In the genomic region with DNA sequence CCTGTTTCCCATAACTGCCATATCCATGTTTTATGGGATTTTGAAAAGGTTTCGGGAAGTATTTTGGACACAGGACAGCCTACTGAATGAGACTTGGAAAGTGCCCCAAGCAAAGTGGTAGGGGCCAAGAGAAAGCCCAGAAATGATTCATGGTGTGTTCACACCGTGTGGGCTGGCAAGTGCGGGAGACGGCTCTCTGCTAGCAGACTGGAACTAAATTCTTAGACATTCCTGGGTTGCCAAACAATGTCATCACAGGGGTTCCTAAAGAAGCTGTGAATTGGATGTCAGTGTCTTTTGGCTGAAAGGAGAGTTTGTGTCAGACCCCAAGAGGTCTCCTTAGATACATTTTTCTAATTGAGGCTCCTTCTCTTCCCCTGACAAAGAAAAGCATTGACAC, we compare ENCODE assay signal across 15 cellular contexts.
DNase-seq lines count a peak whose midpoint lies in the region; ATAC-seq and TF ChIP-seq lines count a peak whose summit lies in the region.
"Had no signal": no experiment of that assay in that cellular context is flagged by ENCODE, and none has a peak within 500 bp of the region (broad histone marks: within the 10 kb centered on the region; RNA-seq: fewer than 3 reads in every experiment).

No MANE protein-coding gene starts in this region.

- peaks cover 18% of the 10 kb centered on the region for H3K9me3 Mint-ChIP-seq in nephron progenitor cell

- H3K36me3 ChIP-seq in right atrium auricular region = no peaks in the 10 kb centered on the region
- H3K36me3 ChIP-seq in aorta (ENCODE audit: control insufficient read depth in 1 of 2, insufficient read depth in 2 of 2, low read length in 1 of 2) = no peaks in the 10 kb centered on the region
- H3K36me3 ChIP-seq: neutrophil had no signal

- no peak overlapping the region for H3K4me3 Mint-ChIP-seq in nephron progenitor cell
- H3K4me3 Mint-ChIP-seq: activated naive CD4-positive, alpha-beta T cell treated with anti-CD3 and anti-CD28 coated beads for 36 hours had no signal

- peaks cover 8% of the 10 kb centered on the region for H3K27me3 Mint-ChIP-seq in nephron progenitor cell (ENCODE audit: low read depth, poor library complexity)

- peaks cover 9% of the 10 kb centered on the region for H3K4me1 Mint-ChIP-seq in nephron progenitor cell

- no peak for TF ChIP-seq CTCF in right atrium auricular region (IDR thresholded peaks at IDR 0.05)
- TF ChIP-seq CTCF in astrocyte of the spinal cord (IDR thresholded peaks at IDR 0.05; ENCODE audit: low read depth, low read length) = no peak
- no peak for TF ChIP-seq CTCF in nephron progenitor cell (IDR thresholded peaks at IDR 0.05)

- no peaks in the 10 kb centered on the region for H3K9me3 ChIP-seq in right cardiac atrium (ENCODE audit: control insufficient read depth, low read length)
- H3K9me3 ChIP-seq in right atrium auricular region = no peaks in the 10 kb centered on the region
- no peaks in the 10 kb centered on the region for H3K9me3 ChIP-seq in aorta (ENCODE audit: control insufficient read depth, low read length)
- H3K9me3 ChIP-seq: neutrophil had no signal

- intact Hi-C loops in right cardiac atrium (cut with DNase I) = no loop called here
- intact Hi-C loops in aorta (cut with DNase I) = no loop called here

- H3K27ac Mint-ChIP-seq in nephron progenitor cell = no peak overlapping the region
- H3K27ac Mint-ChIP-seq: activated naive CD4-positive, alpha-beta T cell treated with anti-CD3 and anti-CD28 coated beads for 36 hours had no signal

- H3K4me3 ChIP-seq in right cardiac atrium (ENCODE audit: low read length) (no peak overlapping the region), right atrium auricular region (no peak overlapping the region), astrocyte of the spinal cord (ENCODE audit: low read depth, low read length) (no peak overlapping the region), aorta (ENCODE audit: low read length in 2 of 2) (no peak overlapping the region)

- ATAC-seq in right cardiac atrium = peak in 1 of 2 donors; percentile 22
- ATAC-seq in aorta (ENCODE audit: low FRiP score) = peak; percentile 61
- ATAC-seq: left lobe of liver had no signal

- H3K27me3 ChIP-seq in right cardiac atrium (ENCODE audit: control insufficient read depth, insufficient read depth) = no peaks in the 10 kb centered on the region
- H3K27me3 ChIP-seq in right atrium auricular region = no peaks in the 10 kb centered on the region
- no peaks in the 10 kb centered on the region for H3K27me3 ChIP-seq in aorta (ENCODE audit: control insufficient read depth in 1 of 2, insufficient read depth in 2 of 2, low read length in 1 of 2)
- H3K27me3 ChIP-seq: neutrophil had no signal

- peak in 2 of 3 donors; percentile 28 to 46 for DNase-seq in right cardiac atrium
- no peak for DNase-seq in right atrium auricular region (ENCODE audit: low spot score)
- peak; percentile 85 for DNase-seq in astrocyte of the spinal cord (ENCODE audit: low read depth, low spot score)
- DNase-seq in iPS-NIHi7 (ENCODE audit: extremely low spot score) = peak; percentile 31
- DNase-seq in aorta = peak in 1 of 2 donors; percentile 63
- DNase-seq in NCI-H446 (lab: John Stamatoyannopoulos, UW) = no peak
- DNase-seq in nephron progenitor cell = no peak
- no peak for DNase-seq in SKM-1 treated with dmso at 0.1 percent for 144 hours (lab: John Stamatoyannopoulos, UW; ENCODE audit: unreplicated experiment)
- DNase-seq: activated CD8-positive, alpha-beta memory T cell treated with anti-CD3 and anti-CD28 coated beads for 24 hours; activated naive CD4-positive, alpha-beta T cell treated with anti-CD3 and anti-CD28 coated beads for 36 hours; DMS153; stimulated activated CD4-positive, alpha-beta T cell treated with anti-CD3 and anti-CD28 coated beads, Interleukin-15, amount 100 ng/mL, for 24 hours; stimulated activated CD8-positive, alpha-beta memory T cell treated with anti-CD3 and anti-CD28 coated beads, Interleukin-4, amount 100 ng/mL, for 48 hours had no signal

- in situ Hi-C loops in astrocyte of the spinal cord (cut with HindIII; ENCODE audit: low sequenced_read_pairs) = no loop called here

- H3K36me3 Mint-ChIP-seq in nephron progenitor cell (ENCODE audit: low read depth) = no peaks in the 10 kb centered on the region

- H3K27ac ChIP-seq in right cardiac atrium (ENCODE audit: low read length) (no peak overlapping the region), right atrium auricular region (no peak overlapping the region), aorta (ENCODE audit: low read depth in 1 of 2, low read length in 2 of 2) (no peak overlapping the region)
- H3K27ac ChIP-seq: neutrophil had no signal

- no peaks in the 10 kb centered on the region for H3K4me1 ChIP-seq in right cardiac atrium (ENCODE audit: control insufficient read depth, insufficient read depth, low read length)
- no peaks in the 10 kb centered on the region for H3K4me1 ChIP-seq in right atrium auricular region
- H3K4me1 ChIP-seq in aorta (ENCODE audit: control insufficient read depth in 1 of 2, insufficient read depth in 2 of 2, low read length in 2 of 2) = no peaks in the 10 kb centered on the region

- WGBS in right cardiac atrium = 37% methylated on average over 4 of the region's 4 CpGs
- 3 to 4% methylated on average over 4 of the region's 4 CpGs for WGBS in aorta, 2 donors

Comparison
In these comparisons a context has a peak if more than half of its experiments do, and no peak if none do; other contexts are left out.
1. DNase-seq: peak in right cardiac atrium (2 of 3), astrocyte of the spinal cord (single experiment) and iPS-NIHi7 (single experiment); none in right atrium auricular region (single experiment), NCI-H446 (0 of 2), nephron progenitor cell (single experiment) and SKM-1 treated with dmso at 0.1 percent for 144 hours (single experiment).